In the genomic region with DNA sequence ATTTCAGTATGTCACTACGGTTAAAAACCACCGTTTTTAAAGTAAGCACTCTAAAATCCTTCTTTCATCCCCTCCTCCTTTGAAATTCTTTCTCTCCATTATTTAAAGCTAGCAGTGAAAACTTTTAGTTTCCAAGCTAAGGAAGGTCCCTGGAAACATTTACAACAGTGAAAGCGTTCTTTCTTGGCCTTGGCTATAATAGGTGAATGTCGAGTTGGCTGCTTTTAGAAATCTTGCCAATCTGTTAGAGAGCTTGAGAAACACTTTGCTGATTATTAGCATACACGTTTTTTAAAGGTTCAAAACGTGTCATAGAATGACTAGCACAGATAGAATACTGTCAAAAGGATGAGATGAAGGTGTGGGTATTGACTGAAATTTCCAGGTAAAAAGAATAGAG, we compare ENCODE assay signal across 16 cellular contexts.
DNase-seq lines count a peak whose midpoint lies in the region; FAIRE-seq and TF ChIP-seq lines count a peak whose summit lies in the region.
"Had no signal": no experiment of that assay in that cellular context is flagged by ENCODE, and none has a peak within 500 bp of the region (broad histone marks: within the 10 kb centered on the region; RNA-seq: fewer than 3 reads in every experiment).

No MANE protein-coding gene starts in this region.

- H3K79me1 ChIP-seq in H1 (ENCODE audit: low read depth, low read length) = peaks cover 10% of the 10 kb centered on the region

- no peak overlapping the region for H2BK15ac ChIP-seq in H1 (ENCODE audit: low read length)

- peak overlapping the region; percentile 59 for H3K56ac ChIP-seq in H1 (replicated peaks; ENCODE audit: insufficient read length, low read depth, low read length)

- TF ChIP-seq CTCF in H1 (IDR thresholded peaks at IDR 0.05; ENCODE audit: control extremely low read depth in 1 of 3, insufficient read depth in 1 of 3, low read depth in 1 of 3, low read length in 3 of 3) (no peak), mesothelial cell of epicardium (IDR thresholded peaks at IDR 0.05; ENCODE audit: unreplicated experiment) (no peak), endothelial cell (IDR thresholded peaks at IDR 0.05; ENCODE audit: unreplicated experiment) (no peak), RWPE1 (conservative IDR thresholded peaks at IDR 0.05; ENCODE audit: low read depth) (no peak)

- no peak overlapping the region for H2BK120ac ChIP-seq in H1 (replicated peaks; ENCODE audit: low read depth, low read length)

- H3K36me3 ChIP-seq in H1 (ENCODE audit: control insufficient read depth in 2 of 4, insufficient read depth in 4 of 4, low read length in 3 of 4) = no peaks in the 10 kb centered on the region; a peak in 1 of 8 replicates

- H3K4me3 ChIP-seq in H1 (ENCODE audit: extremely low read depth in 1 of 4, insufficient read depth in 2 of 4, low read depth in 3 of 4, low read length in 4 of 4) = no peak overlapping the region
- H3K4me3 ChIP-seq: BLaER1 had no signal

- H2AFZ ChIP-seq in H1 (ENCODE audit: low read length) = no peak overlapping the region

- no peaks in the 10 kb centered on the region for H3K27me3 ChIP-seq in H1 (replicated peaks in 1 of 4; ENCODE audit: control insufficient read depth in 3 of 4, extremely low read depth in 1 of 4, insufficient read depth in 3 of 4, low read length in 3 of 4)
- H3K27me3 ChIP-seq: BLaER1 had no signal

- no peak overlapping the region for H3K4me2 ChIP-seq in H1 (ENCODE audit: insufficient read depth in 1 of 2, low read depth in 2 of 2, low read length in 2 of 2)
- H3K4me2 ChIP-seq: BLaER1 had no signal

- H3K4me1 Mint-ChIP-seq in mesothelial cell of epicardium = peaks cover 23% of the 10 kb centered on the region
- peaks cover 10% of the 10 kb centered on the region for H3K4me1 Mint-ChIP-seq in endothelial cell (ENCODE audit: unreplicated experiment)

- TF ChIP-seq POLR2A in H1 (IDR thresholded peaks at IDR 0.05; ENCODE audit: control extremely low read depth in 1 of 2, low read depth in 2 of 2, low read length in 2 of 2) = no peak

- CTCF ChIA-PET in H1 (lab: Charles Lee; ENCODE audit: partially characterized antibody) = interaction anchor here (0.9 kb wide), 1 partner anchor 13 kb away, joined by 4 read pairs; no protein-coding TSS in a partner anchor
- CTCF ChIA-PET in RWPE1 (lab: Yijun Ruan, JAX) = interaction anchor here (0.6 kb wide), 1 partner anchor 218 kb away, joined by 3 read pairs; no protein-coding TSS in a partner anchor

- no peak overlapping the region for H3K18ac ChIP-seq in H1 (ENCODE audit: extremely low read depth, low read length)

- H3K9ac ChIP-seq in H1 (replicated peaks in 1 of 4; ENCODE audit: extremely low read depth in 1 of 4, low read depth in 3 of 4, low read length in 3 of 4) = no peak overlapping the region
- H3K9ac ChIP-seq: BLaER1 had no signal

- H3K23me2 ChIP-seq in H1 (ENCODE audit: low read depth, low read length) = no peaks in the 10 kb centered on the region; the same call in 1 of the 2 replicates

- peaks cover 0 to 71% of the 10 kb centered on the region in 2 experiments; a peak in 3 of 4 replicates for H3K79me2 ChIP-seq in H1 (ENCODE audit: control insufficient read depth in 1 of 2, insufficient read depth in 2 of 2, low read length in 2 of 2)

- H4K91ac ChIP-seq in H1 (replicated peaks; ENCODE audit: insufficient read length, low read length) = no peak overlapping the region

- H3K23ac ChIP-seq in H1 (ENCODE audit: insufficient read length) = no peak overlapping the region

- TF ChIP-seq RAD21 in H1 (IDR thresholded peaks at IDR 0.05 in 1 of 2, conservative IDR thresholded peaks at IDR 0.05 in 1 of 2; ENCODE audit: low read depth in 2 of 2, low read length in 2 of 2) = no peak

- 78% methylated on average over 6 of the region's 6 CpGs; no CpG with 5 or more reads in 1 of the 2 experiments for WGBS in H1 (ENCODE audit: extremely low coverage in 1 of 2, insufficient coverage in 1 of 2, insufficient read length in 1 of 2, insufficient replicate concordance in 2 of 2, low coverage in 1 of 2, low lambda C conversion rate in 2 of 2, missing lambda C conversion rate in 1 of 2), 2 experiments

- H3K4me3 Mint-ChIP-seq in mesothelial cell of epicardium = no peak overlapping the region
- no peak overlapping the region for H3K4me3 Mint-ChIP-seq in endothelial cell (ENCODE audit: unreplicated experiment)
- H3K4me3 Mint-ChIP-seq: CD8-positive, alpha-beta memory T cell; H9 had no signal

- H3K27ac Mint-ChIP-seq in mesothelial cell of epicardium = peak overlapping the region; percentile 49
- H3K27ac Mint-ChIP-seq in endothelial cell (ENCODE audit: unreplicated experiment) = no peak overlapping the region
- H3K27ac Mint-ChIP-seq: CD8-positive, alpha-beta memory T cell; H9 had no signal

- H4K20me1 ChIP-seq in H1 (replicated peaks in 1 of 2; ENCODE audit: control insufficient read depth in 1 of 2, insufficient read depth in 2 of 2, low read length in 2 of 2) = peaks cover 7 to 12% of the 10 kb centered on the region in 2 experiments

- no peak overlapping the region for H2AK5ac ChIP-seq in H1 (ENCODE audit: low read depth, low read length)

- POLR2A ChIA-PET in H1 (lab: Charles Lee; ENCODE audit: partially characterized antibody) = interaction anchor here (0.5 to 1.4 kb wide), 3 partner anchors 9 to 778 kb away, joined by 3 to 4 read pairs (median 4); no protein-coding TSS in a partner anchor
- POLR2A ChIA-PET in RWPE1 (lab: Yijun Ruan, JAX; ENCODE audit: low non-redundant PET) = no interaction called here

- no peak overlapping the region for H2BK5ac ChIP-seq in H1 (ENCODE audit: low read depth, low read length)

- no peak overlapping the region for H4K5ac ChIP-seq in H1 (ENCODE audit: insufficient read length, low read depth, low read length)

- no peak for TF ChIP-seq EP300 in H1 (IDR thresholded peaks at IDR 0.05; ENCODE audit: borderline replicate concordance in 1 of 2, low read depth in 2 of 2, low read length in 2 of 2)

- no peaks in the 10 kb centered on the region for H3K9me3 Mint-ChIP-seq in mesothelial cell of epicardium
- no peaks in the 10 kb centered on the region for H3K9me3 Mint-ChIP-seq in endothelial cell (ENCODE audit: unreplicated experiment)
- H3K9me3 Mint-ChIP-seq: CD8-positive, alpha-beta memory T cell; H9 had no signal

- no peak overlapping the region for H3K4ac ChIP-seq in H1 (replicated peaks; ENCODE audit: insufficient read length, low read depth, low read length)

- no peak overlapping the region for H3K27ac ChIP-seq in H1 (ENCODE audit: low read depth, low read length)
- H3K27ac ChIP-seq in RWPE1 = no peak overlapping the region
- H3K27ac ChIP-seq: 22Rv1, BLaER1 had no signal

- H3K9me3 ChIP-seq in H1 (ENCODE audit: insufficient read depth in 2 of 2, low read depth in 1 of 2, low read length in 1 of 2) = no peaks in the 10 kb centered on the region
- H3K9me3 ChIP-seq: BLaER1, Caco-2 had no signal

- no peak overlapping the region for H2BK20ac ChIP-seq in H1 (ENCODE audit: low read length)

- H2BK12ac ChIP-seq in H1 (ENCODE audit: low read depth, low read length) = no peak overlapping the region

- no peaks in the 10 kb centered on the region for H3K4me1 ChIP-seq in H1 (replicated peaks in 1 of 4; ENCODE audit: control insufficient read depth in 3 of 4, insufficient read depth in 4 of 4, low read length in 3 of 4)
- H3K4me1 ChIP-seq: Caco-2 had no signal

- peaks cover 5% of the 10 kb centered on the region for H3K36me3 Mint-ChIP-seq in mesothelial cell of epicardium
- no peaks in the 10 kb centered on the region for H3K36me3 Mint-ChIP-seq in endothelial cell (ENCODE audit: low read depth, unreplicated experiment)

- no peak overlapping the region for H4K8ac ChIP-seq in H1 (ENCODE audit: extremely low read depth, insufficient read depth, low read length)

- H3K14ac ChIP-seq in H1 (ENCODE audit: insufficient read length) = no peak overlapping the region

- peak; percentile 33 for DNase-seq in NCI-H82 (lab: John Stamatoyannopoulos, UW)
- DNase-seq in NCI-H82 treated with DMSO at 0.1 percent for 48 hours (lab: John Stamatoyannopoulos, UW; ENCODE audit: unreplicated experiment) = no peak
- no peak for DNase-seq in H1 (ENCODE audit: low read depth in 1 of 2, low spot score in 2 of 2)
- no peak for DNase-seq in mesothelial cell of epicardium (ENCODE audit: low spot score in 2 of 2, unreplicated experiment in 2 of 2)
- DNase-seq in endothelial cell (ENCODE audit: low spot score) = no peak
- DNase-seq in activated effector memory CD4-positive, alpha-beta T cell treated with Interleukin-2 at 50 U/mL for 16 hours = no peak
- DNase-seq in RWPE1 (ENCODE audit: low spot score) = no peak
- DNase-seq in NAMALWA (ENCODE audit: low spot score) = no peak
- DNase-seq: AML-193; Caco-2; CD8-positive, alpha-beta memory T cell; DND-41; GF-D8; H9 had no signal

- H3K27me3 Mint-ChIP-seq in mesothelial cell of epicardium (ENCODE audit: low read depth) = no peaks in the 10 kb centered on the region
- peaks cover 2% of the 10 kb centered on the region for H3K27me3 Mint-ChIP-seq in endothelial cell (ENCODE audit: unreplicated experiment)
- H3K27me3 Mint-ChIP-seq: CD8-positive, alpha-beta memory T cell had no signal

- no peak for FAIRE-seq in H1 (lab: Jason Lieb, UNC)

TF ChIP-seq in H1, 55 proteins besides CTCF, POLR2A, EP300 and RAD21:
- TF ChIP-seq SUZ12 (IDR thresholded peaks at IDR 0.05; ENCODE audit: low read length) = no peak
- TF ChIP-seq CEBPB (IDR thresholded peaks at IDR 0.05; ENCODE audit: low read depth, low read length) = no peak
